ENCODE assay signal across 29 cellular contexts in the genomic region with DNA sequence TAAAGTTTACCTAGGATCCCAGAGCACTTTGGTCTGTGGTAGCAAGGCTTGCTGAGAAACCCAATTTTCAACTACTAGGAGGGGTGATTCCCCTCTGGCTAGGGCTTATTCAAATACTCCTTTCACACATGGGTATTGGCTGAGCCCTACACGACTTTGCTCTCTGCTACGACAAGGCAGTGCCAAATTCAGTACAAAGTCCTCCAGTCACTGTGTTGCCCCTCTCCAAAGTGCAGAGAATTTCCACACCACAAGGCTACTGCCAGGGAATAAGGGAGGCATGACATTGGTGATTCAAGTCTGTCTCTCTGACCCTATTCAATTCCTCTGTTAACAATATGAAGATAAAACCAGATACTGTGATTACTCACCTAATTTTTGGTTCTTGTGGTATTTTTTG. TPM values are rescaled to one million over a fixed set of nuclear protein-coding genes. Genes with fewer than 3 reads are reported as not detected.
"Had no signal": no experiment of that assay in that cellular context is flagged by ENCODE, and none has a peak within 500 bp of the region (broad histone marks: within the 10 kb centered on the region; RNA-seq: fewer than 3 reads in every experiment).

No MANE protein-coding gene starts in this region.

- H3K36me3 ChIP-seq: esophagus squamous epithelium, gastrocnemius medialis, heart right ventricle, left ventricle myocardium inferior, lower lobe of right lung had no signal

- DNase-seq: dermis blood vessel endothelial cell; dorsolateral prefrontal cortex; effector CD4-positive, alpha-beta T cell; effector memory CD4-positive, alpha-beta T cell; erythroblast; esophagus squamous epithelium; foreskin fibroblast; foreskin melanocyte; gastrocnemius medialis; glutamatergic neuron; head of caudate nucleus; heart right ventricle; hippocampal formation; left cardiac atrium; left ventricle myocardium inferior; lower lobe of right lung; mesenchymal stem cell; midbrain; naive thymus-derived CD4-positive, alpha-beta T cell had no signal

- ATAC-seq: esophagus mucosa; gastrocnemius medialis; heart right ventricle; left cardiac atrium; lower lobe of right lung; naive thymus-derived CD4-positive, alpha-beta T cell had no signal

- H3K36me3 Mint-ChIP-seq: naive thymus-derived CD4-positive, alpha-beta T cell had no signal

- H3K4me3 ChIP-seq: coronary artery, dorsolateral prefrontal cortex, esophagus squamous epithelium, gastrocnemius medialis, heart right ventricle, left ventricle myocardium inferior, lower lobe of right lung had no signal

- H3K27ac ChIP-seq: coronary artery, dorsolateral prefrontal cortex, epithelial cell of prostate, esophagus squamous epithelium, gastrocnemius medialis, heart right ventricle, left ventricle myocardium inferior, lower lobe of right lung had no signal

- FAIRE-seq: colon, islet of Langerhans, keratinocyte had no signal

- H3K4me1 ChIP-seq: esophagus squamous epithelium, gastrocnemius medialis, heart right ventricle, left ventricle myocardium inferior, lower lobe of right lung had no signal

- H3K4me1 Mint-ChIP-seq: naive thymus-derived CD4-positive, alpha-beta T cell had no signal

- H3K27ac Mint-ChIP-seq: naive thymus-derived CD4-positive, alpha-beta T cell had no signal

- H3K27me3 Mint-ChIP-seq: naive thymus-derived CD4-positive, alpha-beta T cell had no signal

- H3K9me3 ChIP-seq: esophagus squamous epithelium, gastrocnemius medialis, left ventricle myocardium inferior, lower lobe of right lung had no signal

- H3K4me3 Mint-ChIP-seq: naive thymus-derived CD4-positive, alpha-beta T cell had no signal

- H3K27me3 ChIP-seq: esophagus squamous epithelium, gastrocnemius medialis, heart right ventricle had no signal

RNA-seq across cellular contexts. Expression of a gene that starts 38.9 kb away (rescaled TPM):
- total RNA-seq: dermis blood vessel endothelial cell; esophagus mucosa; esophagus squamous epithelium; gastrocnemius medialis; glomerular endothelial cell; kidney epithelial cell; left ventricle myocardium inferior; lower leg skin; lower lobe of right lung; lung microvascular endothelial cell; naive thymus-derived CD4-positive, alpha-beta T cell had no signal
